Comparison of ENCODE assay signal across 8 cellular contexts in genomic region chr16:28491080-28491969, GRCh38. TPM values are rescaled to one million over a fixed set of nuclear protein-coding genes. Genes with fewer than 3 reads are reported as not detected.
A peak's percentile ranks its signal among the peaks of the same experiment; 100 is the strongest.
DNase-seq lines count a peak whose midpoint lies in the region; ATAC-seq and TF ChIP-seq lines count a peak whose summit lies in the region.

No MANE protein-coding gene starts in this region.

- TF ChIP-seq POLR2A in stomach (IDR thresholded peaks at IDR 0.05), result no peak

- TF ChIP-seq EP300 in stomach (IDR thresholded peaks at IDR 0.05), result no peak

- ATAC-seq in HG02798 (IDR thresholded peaks at IDR 0.05; ENCODE audit: poor library complexity, unreplicated experiment) (peak; percentile 6), left lung (peak; percentile 58), GM19328 (IDR thresholded peaks at IDR 0.05; ENCODE audit: unreplicated experiment) (no peak)

- peak; percentile 8 for DNase-seq in NCI-H2196 treated with DMSO at 0.1 percent for 48 hours (lab: John Stamatoyannopoulos, UW; ENCODE audit: unreplicated experiment)
- DNase-seq in NCI-H2196 (lab: John Stamatoyannopoulos, UW; ENCODE audit: unreplicated experiment), result no peak
- peak; percentile 43 for DNase-seq in RKO (ENCODE audit: low spot score)
- peak; percentile 26 for DNase-seq in cerebellar cortex (ENCODE audit: low spot score)
- DNase-seq in left lung, result peak; percentile 63 to 81
- no peak for DNase-seq in stomach

- intact Hi-C loops in left lung (cut with DNase I) (no loop called here), stomach (cut with DNase I; ENCODE audit: low total_unique reads) (no loop called here)

- H3K4me1 ChIP-seq in left lung, result peaks cover 3 to 50% of the 10 kb centered on the region in 2 donors
- peaks cover 13 to 43% (median 24%) of the 10 kb centered on the region in 4 donors for H3K4me1 ChIP-seq in stomach

- TF ChIP-seq CTCF in left lung (IDR thresholded peaks at IDR 0.05), result peak in 1 of 2 donors; percentile 14
- no peak for TF ChIP-seq CTCF in stomach (IDR thresholded peaks at IDR 0.05)

- 1 to 2% (median 1%) methylated on average over 32 to 46 of the region's 46 CpGs for WGBS in stomach, 5 donors

- H3K27ac ChIP-seq in left lung, result peak overlapping the region; percentile 91 to 94
- peak overlapping the region; percentile 90 to 97 (median 92) for H3K27ac ChIP-seq in stomach

- H3K9me3 ChIP-seq in left lung (no peaks in the 10 kb centered on the region), stomach (no peaks in the 10 kb centered on the region)

- peaks cover 0 to 38% of the 10 kb centered on the region in 2 donors for H3K36me3 ChIP-seq in left lung
- peaks cover 30 to 37% (median 35%) of the 10 kb centered on the region in 4 donors for H3K36me3 ChIP-seq in stomach

- H3K27me3 ChIP-seq in left lung (no peaks in the 10 kb centered on the region), stomach (no peaks in the 10 kb centered on the region)

- H3K4me3 ChIP-seq in left lung, result peak overlapping the region; percentile 89 to 96
- peak overlapping the region; percentile 84 to 94 (median 90) for H3K4me3 ChIP-seq in stomach

RNA-seq across cellular contexts. Expression of gene CLN3, which starts 0.5 kb away (rescaled TPM):
- total RNA-seq in left lung (10 to 100 TPM; 57.5 to 72.8 TPM), stomach (10 to 100 TPM; 10.5 to 55.6 (median 22.8) TPM)
- polyA plus RNA-seq in stomach, result 10 to 100 TPM in 2 of 3 donors, 1 to 10 TPM in 1; 6.6 to 25.0 (median 10.8) TPM

RNA-seq across cellular contexts. Expression of gene APOBR, which starts 3.1 kb away (rescaled TPM):
- total RNA-seq in left lung (10 to 100 TPM in 1 of 2 donors, 1 to 10 TPM in 1; 6.2 to 22.9 TPM), stomach (10 to 100 TPM in 1 of 5 donors, 1 to 10 TPM in 2, not detected in 2; 1.1 to 86.9 (median 1.2) TPM)
- polyA plus RNA-seq in stomach, result 1 to 10 TPM in 1 of 3 donors, under 1 TPM in 2; 0.83 to 1.5 (median 0.92) TPM

RNA-seq across cellular contexts. Expression of gene IL27, which starts 15.3 kb away (rescaled TPM):
- under 1 TPM in 1 of 2 donors, not detected in 1; 0.94 TPM for total RNA-seq in left lung
- total RNA-seq in stomach, result not detected
- polyA plus RNA-seq in stomach, result under 1 TPM in 1 of 3 donors, not detected in 2; 0.20 TPM

RNA-seq across cellular contexts. Expression of gene NPIPB7, which starts 19.2 kb away (rescaled TPM):
- not detected for total RNA-seq in left lung
- not detected for total RNA-seq in stomach
- polyA plus RNA-seq in stomach, result under 1 TPM in 1 of 3 donors, not detected in 2; 0.28 TPM

RNA-seq across cellular contexts. Expression of gene NUPR1, which starts 47.4 kb away (rescaled TPM):
- total RNA-seq in left lung, result 100 to 1,000 TPM; 141 to 142 TPM
- total RNA-seq in stomach, result 100 to 1,000 TPM in 1 of 5 donors, 10 to 100 TPM in 3, 1 to 10 TPM in 1; 4.2 to 251 (median 14.0) TPM
- polyA plus RNA-seq in stomach, result 100 to 1,000 TPM; 123 to 239 (median 126) TPM

Comparison
In these comparisons a context has a peak if more than half of its experiments do, and no peak if none do; other contexts are left out.
1. DNase-seq: peak in NCI-H2196 treated with DMSO at 0.1 percent for 48 hours (single experiment), RKO (single experiment), cerebellar cortex (single experiment) and left lung (2 of 2); none in NCI-H2196 (single experiment) and stomach (single experiment).